9 cellular contexts compared by ENCODE assay signal in genomic region chr14:101628975-101629374, GRCh38.
A peak's percentile ranks its signal among the peaks of the same experiment; 100 is the strongest.
DNase-seq lines count a peak whose midpoint lies in the region; ATAC-seq and TF ChIP-seq lines count a peak whose summit lies in the region.
"Had no signal": no experiment of that assay in that cellular context is flagged by ENCODE, and none has a peak within 500 bp of the region (broad histone marks: within the 10 kb centered on the region; RNA-seq: fewer than 3 reads in every experiment).

No MANE protein-coding gene starts in this region.

- intact Hi-C loops in dorsolateral prefrontal cortex (cut with DNase I) = loop anchor here (5.0 to 10.0 kb wide), 4 partner anchors 962 to 1247 kb away; no protein-coding TSS in a partner anchor

- no peak for TF ChIP-seq CTCF in C4-2B (conservative IDR thresholded peaks at IDR 0.05)
- no peak for TF ChIP-seq CTCF in dorsolateral prefrontal cortex (IDR thresholded peaks at IDR 0.05 in 54 of 56, conservative IDR thresholded peaks at IDR 0.05 in 2 of 56; ENCODE audit: low read depth in 1 of 56, partially characterized antibody in 56 of 56)
- TF ChIP-seq CTCF in WERI-Rb-1 (IDR thresholded peaks at IDR 0.05; ENCODE audit: low read depth, low read length) = no peak

- H2AFZ ChIP-seq in neuron (ENCODE audit: low read depth, low read length) = peak overlapping the region; percentile 78

- no peaks in the 10 kb centered on the region for H3K27me3 ChIP-seq in dorsolateral prefrontal cortex
- no peaks in the 10 kb centered on the region for H3K27me3 ChIP-seq in neuron (ENCODE audit: insufficient read depth, low read length)
- peaks cover 90% of the 10 kb centered on the region for H3K27me3 ChIP-seq in WERI-Rb-1 (ENCODE audit: insufficient read depth, low read depth, severe bottlenecking)

- H3K9me3 ChIP-seq in KOPT-K1 (ENCODE audit: insufficient read depth, low read length, poor library complexity, severe bottlenecking) = no peaks in the 10 kb centered on the region
- H3K9me3 ChIP-seq in neuron (ENCODE audit: low read length) = no peaks in the 10 kb centered on the region
- no peaks in the 10 kb centered on the region for H3K9me3 ChIP-seq in WERI-Rb-1 (ENCODE audit: severe bottlenecking)
- H3K9me3 ChIP-seq: mucosa of descending colon had no signal

- DNase-seq in dorsolateral prefrontal cortex = no peak
- DNase-seq in NCI-H524 treated with DMSO at 0.1 percent for 48 hours (lab: John Stamatoyannopoulos, UW) = no peak
- DNase-seq in WERI-Rb-1 = no peak

- peak overlapping the region; percentile 7; the same call in 1 of the 2 replicates for H3K27ac ChIP-seq in C4-2B
- peak overlapping the region; percentile 15 for H3K27ac ChIP-seq in KOPT-K1 (ENCODE audit: low read depth, low read length, poor library complexity, severe bottlenecking)
- peak overlapping the region in 21 of 59 donors; percentile 4 to 78 (median 41) for H3K27ac ChIP-seq in dorsolateral prefrontal cortex
- H3K27ac ChIP-seq in WERI-Rb-1 = no peak overlapping the region

- H3K4me3 ChIP-seq in dorsolateral prefrontal cortex (peak overlapping the region in 39 of 59 donors; percentile 6 to 61 (median 45)), neuron (ENCODE audit: low read length) (no peak overlapping the region), WERI-Rb-1 (ENCODE audit: low read depth, low read length) (no peak overlapping the region)
- H3K4me3 ChIP-seq: mucosa of descending colon had no signal

- H3K36me3 ChIP-seq in KOPT-K1 (ENCODE audit: insufficient read depth, low read length) (no peaks in the 10 kb centered on the region), neuron (ENCODE audit: insufficient read depth, low read length) (no peaks in the 10 kb centered on the region), WERI-Rb-1 (no peaks in the 10 kb centered on the region)

- peaks cover 23% of the 10 kb centered on the region for H3K4me1 ChIP-seq in neuron (ENCODE audit: insufficient read depth, low read length)

- ATAC-seq in HG03095 (IDR thresholded peaks at IDR 0.05; ENCODE audit: unreplicated experiment) = no peak
- no peak for ATAC-seq in GM18517 (IDR thresholded peaks at IDR 0.05; ENCODE audit: unreplicated experiment)

Comparison
In these comparisons a context has a peak if more than half of its experiments do, and no peak if none do; other contexts are left out.
1. H3K4me3 ChIP-seq: peak in dorsolateral prefrontal cortex (39 of 59); none in neuron (single experiment) and WERI-Rb-1 (single experiment).